ENCODE assay signal across 28 cellular contexts in genomic region chr12:131596115-131596514, GRCh38.
"Had no signal": no experiment of that assay in that cellular context is flagged by ENCODE, and none has a peak within 500 bp of the region (broad histone marks: within the 10 kb centered on the region; RNA-seq: fewer than 3 reads in every experiment).

No MANE protein-coding gene starts in this region.

- H3K36me3 ChIP-seq: stomach, suprapubic skin, thoracic aorta, thyroid gland, tibial artery, tibial nerve, transverse colon, upper lobe of left lung, upper lobe of right lung, uterus, vagina had no signal

- ATAC-seq: stimulated activated effector memory CD8-positive, alpha-beta T cell treated with anti-CD3 and anti-CD28 coated beads, Interleukin-12 subunit alpha, Interleukin-12 subunit beta, amount 100 ng/mL, for 72 hours; stimulated activated memory B cell treated with anti-CD40 and anti-IgM and Interleukin-4, amounts not matched to agents 10 μg/mL and 1 μg/mL and 100 μg/mL, for 72 hours; stimulated activated naive B cell treated with anti-CD40 and anti-IgM and Interleukin-4, amounts not matched to agents 10 μg/mL and 1 μg/mL and 100 μg/mL, for 72 hours; stimulated activated naive CD8-positive, alpha-beta T cell treated with anti-CD3 and anti-CD28 coated beads, Interleukin-15, amount 100 ng/mL, for 72 hours; stimulated activated naive CD8-positive, alpha-beta T cell treated with anti-CD3 and anti-CD28 coated beads, Interleukin-15, Interleukin-2, amounts not matched to agents 100 U/mL and 50 U/mL, for 24 hours; upper lobe of right lung had no signal

- H3K9me3 Mint-ChIP-seq: stimulated activated effector memory CD8-positive, alpha-beta T cell treated with anti-CD3 and anti-CD28 coated beads, Interleukin-12 subunit alpha, Interleukin-12 subunit beta, amount 100 ng/mL, for 72 hours; stimulated activated memory B cell treated with anti-CD40 and anti-IgM and Interleukin-4, amounts not matched to agents 10 μg/mL and 1 μg/mL and 100 μg/mL, for 72 hours; stimulated activated naive CD8-positive, alpha-beta T cell treated with anti-CD3 and anti-CD28 coated beads, Interleukin-15, amount 100 ng/mL, for 72 hours; stimulated activated naive CD8-positive, alpha-beta T cell treated with anti-CD3 and anti-CD28 coated beads, Interleukin-15, Interleukin-2, amounts not matched to agents 100 ng/mL and 50 ng/mL, for 24 hours; type B pancreatic cell had no signal

- H3K27ac Mint-ChIP-seq: stimulated activated effector memory CD8-positive, alpha-beta T cell treated with anti-CD3 and anti-CD28 coated beads, Interleukin-12 subunit alpha, Interleukin-12 subunit beta, amount 100 ng/mL, for 72 hours; stimulated activated memory B cell treated with anti-CD40 and anti-IgM and Interleukin-4, amounts not matched to agents 10 μg/mL and 1 μg/mL and 100 μg/mL, for 72 hours; stimulated activated naive B cell treated with anti-CD40 and anti-IgM and Interleukin-4, amounts not matched to agents 10 μg/mL and 1 μg/mL and 100 μg/mL, for 72 hours; stimulated activated naive CD8-positive, alpha-beta T cell treated with anti-CD3 and anti-CD28 coated beads, Interleukin-15, amount 100 ng/mL, for 72 hours; stimulated activated naive CD8-positive, alpha-beta T cell treated with anti-CD3 and anti-CD28 coated beads, Interleukin-15, Interleukin-2, amounts not matched to agents 100 ng/mL and 50 ng/mL, for 24 hours; type B pancreatic cell had no signal

- H3K4me3 ChIP-seq: stomach, suprapubic skin, testis, thoracic aorta, thyroid gland, tibial artery, tibial nerve, transverse colon, upper lobe of left lung, upper lobe of right lung, uterus, vagina had no signal

- H3K36me3 Mint-ChIP-seq: stimulated activated memory B cell treated with anti-CD40 and anti-IgM and Interleukin-4, amounts not matched to agents 10 μg/mL and 1 μg/mL and 100 μg/mL, for 72 hours; stimulated activated naive B cell treated with anti-CD40 and anti-IgM and Interleukin-4, amounts not matched to agents 10 μg/mL and 1 μg/mL and 100 μg/mL, for 72 hours; type B pancreatic cell had no signal

- H3K27me3 ChIP-seq: testis, thyroid gland, transverse colon, upper lobe of left lung, upper lobe of right lung, uterus, vagina had no signal

- H3K27me3 Mint-ChIP-seq: stimulated activated naive CD8-positive, alpha-beta T cell treated with anti-CD3 and anti-CD28 coated beads, Interleukin-15, amount 100 ng/mL, for 72 hours; stimulated activated naive CD8-positive, alpha-beta T cell treated with anti-CD3 and anti-CD28 coated beads, Interleukin-15, Interleukin-2, amounts not matched to agents 100 ng/mL and 50 ng/mL, for 24 hours had no signal

- H3K27ac ChIP-seq: stomach, suprapubic skin, testis, thoracic aorta, thyroid gland, tibial artery, tibial nerve, transverse colon, upper lobe of left lung, upper lobe of right lung, uterus, vagina had no signal

- H3K9me3 ChIP-seq: stomach, suprapubic skin, testis, thoracic aorta, thyroid gland, tibial artery, tibial nerve, transverse colon, upper lobe of left lung, upper lobe of right lung, uterus, vagina had no signal

- H3K4me3 Mint-ChIP-seq: stimulated activated effector memory CD8-positive, alpha-beta T cell treated with anti-CD3 and anti-CD28 coated beads, Interleukin-12 subunit alpha, Interleukin-12 subunit beta, amount 100 ng/mL, for 72 hours; stimulated activated memory B cell treated with anti-CD40 and anti-IgM and Interleukin-4, amounts not matched to agents 10 μg/mL and 1 μg/mL and 100 μg/mL, for 72 hours; stimulated activated naive B cell treated with anti-CD40 and anti-IgM and Interleukin-4, amounts not matched to agents 10 μg/mL and 1 μg/mL and 100 μg/mL, for 72 hours; stimulated activated naive CD8-positive, alpha-beta T cell treated with anti-CD3 and anti-CD28 coated beads, Interleukin-15, amount 100 ng/mL, for 72 hours; stimulated activated naive CD8-positive, alpha-beta T cell treated with anti-CD3 and anti-CD28 coated beads, Interleukin-15, Interleukin-2, amounts not matched to agents 100 ng/mL and 50 ng/mL, for 24 hours; type B pancreatic cell had no signal

- DNase-seq: stimulated activated CD4-positive, alpha-beta T cell treated with anti-CD3 and anti-CD28 coated beads, Interleukin-2, amount 100 ng/mL, for 48 hours; stimulated activated CD4-positive, alpha-beta T cell treated with anti-CD3 and anti-CD28 coated beads, Interleukin-4, amount 100 ng/mL, for 1 hour; stimulated activated CD4-positive, alpha-beta T cell treated with anti-CD3 and anti-CD28 coated beads, Interleukin-4, amount 100 ng/mL, for 24 hours; stimulated activated CD4-positive, alpha-beta T cell treated with anti-CD3 and anti-CD28 coated beads, Interleukin-4, amount 100 ng/mL, for 4 hours; stimulated activated CD8-positive, alpha-beta memory T cell treated with anti-CD3 and anti-CD28 coated beads, Interleukin-4, amount 100 ng/mL, for 48 hours; stimulated activated naive B cell treated with anti-CD40 and anti-IgM and Interleukin-4, amounts not matched to agents 10 μg/mL and 1 μg/mL and 100 μg/mL, for 72 hours; stimulated activated naive CD4-positive, alpha-beta T cell; stimulated activated naive CD4-positive, alpha-beta T cell treated with Interleukin-2 at 50 U/mL for 16 hours; stimulated activated naive CD8-positive, alpha-beta T cell treated with anti-CD3 and anti-CD28 coated beads, Interleukin-15, amount 100 ng/mL, for 72 hours; stimulated activated naive CD8-positive, alpha-beta T cell treated with anti-CD3 and anti-CD28 coated beads, Interleukin-15, Interleukin-2, amounts not matched to agents 100 U/mL and 50 U/mL, for 24 hours; stomach; substantia nigra; testis; thyroid gland; tibial artery; transverse colon; trophoblast cell; upper lobe of left lung; upper lobe of right lung; uterus had no signal

- H3K4me1 ChIP-seq: stomach, suprapubic skin, testis, tibial artery, tibial nerve, transverse colon, upper lobe of left lung, upper lobe of right lung, uterus, vagina had no signal
